1 cellular context compared by ENCODE assay signal in the genomic region with DNA sequence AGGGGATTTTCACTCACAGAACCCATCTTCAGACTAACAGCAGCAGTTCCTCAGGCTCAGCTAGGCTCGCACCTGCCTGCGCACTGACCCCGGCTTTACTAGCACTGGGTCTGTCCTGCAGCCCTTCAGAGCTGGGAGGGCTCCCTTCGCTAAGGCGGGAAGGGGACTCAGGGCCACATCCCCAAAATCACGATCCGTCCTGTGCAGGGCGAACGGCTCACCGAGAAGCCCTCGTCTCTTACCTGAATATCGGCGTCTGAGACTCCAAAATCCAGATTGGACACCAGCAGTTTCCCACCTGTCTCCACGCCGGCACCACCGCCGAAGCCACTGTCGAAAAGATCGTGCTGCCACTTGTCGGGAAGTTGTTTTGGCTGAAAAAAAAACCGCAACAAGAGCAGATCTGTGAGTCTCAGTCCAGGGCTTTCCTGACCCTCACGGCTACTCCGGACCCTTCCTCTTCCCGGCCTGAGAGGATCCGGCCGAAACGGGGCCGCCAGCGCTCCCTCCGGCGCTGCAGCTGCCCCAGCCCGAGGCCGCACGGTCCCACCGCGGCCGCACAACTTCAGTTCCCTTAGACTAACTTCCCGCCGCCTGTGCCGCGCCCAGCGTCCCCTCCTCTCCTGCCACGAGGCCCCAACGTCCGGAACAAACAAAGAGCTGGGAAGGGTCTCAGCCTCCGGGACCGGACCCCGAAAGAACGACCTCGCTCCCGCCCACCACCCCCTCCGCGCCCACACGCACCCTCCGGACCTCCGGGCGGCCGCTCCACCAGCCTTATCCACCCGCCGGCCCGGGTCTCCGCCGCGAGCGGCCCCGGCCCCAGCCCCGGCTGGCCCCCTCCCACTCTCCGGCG.
A peak's percentile ranks its signal among the peaks of the same experiment; 100 is the strongest.
TF ChIP-seq lines count a peak whose summit lies in the region.

No MANE protein-coding gene starts in this region.

TF ChIP-seq in HepG2, 621 proteins besides CTCF, POLR2A, EP300 and RAD21 (continues in another document):
- no peak for TF ChIP-seq ZFP36L2 (CRISPR knock-in tag; IDR thresholded peaks at IDR 0.05)
- TF ChIP-seq POGZ (CRISPR knock-in tag; IDR thresholded peaks at IDR 0.05): no peak
- TF ChIP-seq, protein P1, sequence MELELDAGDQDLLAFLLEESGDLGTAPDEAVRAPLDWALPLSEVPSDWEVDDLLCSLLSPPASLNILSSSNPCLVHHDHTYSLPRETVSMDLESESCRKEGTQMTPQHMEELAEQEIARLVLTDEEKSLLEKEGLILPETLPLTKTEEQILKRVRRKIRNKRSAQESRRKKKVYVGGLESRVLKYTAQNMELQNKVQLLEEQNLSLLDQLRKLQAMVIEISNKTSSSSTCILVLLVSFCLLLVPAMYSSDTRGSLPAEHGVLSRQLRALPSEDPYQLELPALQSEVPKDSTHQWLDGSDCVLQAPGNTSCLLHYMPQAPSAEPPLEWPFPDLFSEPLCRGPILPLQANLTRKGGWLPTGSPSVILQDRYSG (CRISPR knock-in tag; IDR thresholded peaks at IDR 0.05): no peak
- TF ChIP-seq, protein P2, sequence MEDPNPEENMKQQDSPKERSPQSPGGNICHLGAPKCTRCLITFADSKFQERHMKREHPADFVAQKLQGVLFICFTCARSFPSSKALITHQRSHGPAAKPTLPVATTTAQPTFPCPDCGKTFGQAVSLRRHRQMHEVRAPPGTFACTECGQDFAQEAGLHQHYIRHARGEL (CRISPR knock-in tag; IDR thresholded peaks at IDR 0.05): no peak
- no peak for TF ChIP-seq ZFP37 (CRISPR knock-in tag; IDR thresholded peaks at IDR 0.05; ENCODE audit: borderline replicate concordance)
- TF ChIP-seq, protein P3, sequence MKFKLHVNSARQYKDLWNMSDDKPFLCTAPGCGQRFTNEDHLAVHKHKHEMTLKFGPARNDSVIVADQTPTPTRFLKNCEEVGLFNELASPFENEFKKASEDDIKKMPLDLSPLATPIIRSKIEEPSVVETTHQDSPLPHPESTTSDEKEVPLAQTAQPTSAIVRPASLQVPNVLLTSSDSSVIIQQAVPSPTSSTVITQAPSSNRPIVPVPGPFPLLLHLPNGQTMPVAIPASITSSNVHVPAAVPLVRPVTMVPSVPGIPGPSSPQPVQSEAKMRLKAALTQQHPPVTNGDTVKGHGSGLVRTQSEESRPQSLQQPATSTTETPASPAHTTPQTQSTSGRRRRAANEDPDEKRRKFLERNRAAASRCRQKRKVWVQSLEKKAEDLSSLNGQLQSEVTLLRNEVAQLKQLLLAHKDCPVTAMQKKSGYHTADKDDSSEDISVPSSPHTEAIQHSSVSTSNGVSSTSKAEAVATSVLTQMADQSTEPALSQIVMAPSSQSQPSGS (CRISPR knock-in tag; IDR thresholded peaks at IDR 0.05): 0 out of 2 replicates have a peak, but pooled peaks have one; percentile 15
- TF ChIP-seq, protein P4, sequence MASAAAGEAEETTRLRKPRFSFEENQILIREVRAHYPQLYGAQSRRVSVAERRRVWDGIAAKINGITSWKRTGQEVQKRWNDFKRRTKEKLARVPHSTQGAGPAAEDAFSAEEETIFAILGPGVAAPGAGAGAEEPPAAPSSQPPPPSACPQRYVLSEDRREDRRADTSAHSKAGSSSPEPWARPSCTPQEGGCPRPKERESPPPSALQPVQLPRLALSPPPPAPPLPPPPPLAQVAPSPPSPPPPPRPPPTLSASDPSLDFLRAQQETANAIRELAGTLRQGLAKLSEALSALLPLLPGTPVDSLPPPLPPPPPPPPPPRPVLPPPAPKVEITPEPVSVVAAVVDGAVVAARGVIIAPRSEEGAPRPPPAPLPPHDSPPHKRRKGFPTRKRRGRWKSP (CRISPR knock-in tag; IDR thresholded peaks at IDR 0.05): peak; percentile 19; the same call in 1 of the 2 replicates
- no peak for TF ChIP-seq CREM (IDR thresholded peaks at IDR 0.05)
- TF ChIP-seq CREM (CRISPR knock-in tag; IDR thresholded peaks at IDR 0.05): no peak
- TF ChIP-seq GZF1 (CRISPR knock-in tag; IDR thresholded peaks at IDR 0.05): 0 out of 2 replicates have a peak, but pooled peaks have one; percentile 67
- TF ChIP-seq ZMYM3 (CRISPR knock-in tag; IDR thresholded peaks at IDR 0.05): no peak
- TF ChIP-seq ZNF24 (IDR thresholded peaks at IDR 0.05): no peak
- TF ChIP-seq MTF2 (CRISPR knock-in tag; IDR thresholded peaks at IDR 0.05; ENCODE audit: borderline replicate concordance): no peak
- 0 out of 2 replicates have a peak, but pooled peaks have one; percentile 42 for TF ChIP-seq ZNF75D (CRISPR knock-in tag; IDR thresholded peaks at IDR 0.05; ENCODE audit: borderline replicate concordance)
- TF ChIP-seq ZFY (CRISPR knock-in tag; IDR thresholded peaks at IDR 0.05): no peak
- TF ChIP-seq, protein P5, sequence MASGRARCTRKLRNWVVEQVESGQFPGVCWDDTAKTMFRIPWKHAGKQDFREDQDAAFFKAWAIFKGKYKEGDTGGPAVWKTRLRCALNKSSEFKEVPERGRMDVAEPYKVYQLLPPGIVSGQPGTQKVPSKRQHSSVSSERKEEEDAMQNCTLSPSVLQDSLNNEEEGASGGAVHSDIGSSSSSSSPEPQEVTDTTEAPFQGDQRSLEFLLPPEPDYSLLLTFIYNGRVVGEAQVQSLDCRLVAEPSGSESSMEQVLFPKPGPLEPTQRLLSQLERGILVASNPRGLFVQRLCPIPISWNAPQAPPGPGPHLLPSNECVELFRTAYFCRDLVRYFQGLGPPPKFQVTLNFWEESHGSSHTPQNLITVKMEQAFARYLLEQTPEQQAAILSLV (CRISPR knock-in tag; IDR thresholded peaks at IDR 0.05; ENCODE audit: borderline replicate concordance): no peak
- no peak for TF ChIP-seq ZNF234 (CRISPR knock-in tag; conservative IDR thresholded peaks at IDR 0.05)
- TF ChIP-seq, protein P6, sequence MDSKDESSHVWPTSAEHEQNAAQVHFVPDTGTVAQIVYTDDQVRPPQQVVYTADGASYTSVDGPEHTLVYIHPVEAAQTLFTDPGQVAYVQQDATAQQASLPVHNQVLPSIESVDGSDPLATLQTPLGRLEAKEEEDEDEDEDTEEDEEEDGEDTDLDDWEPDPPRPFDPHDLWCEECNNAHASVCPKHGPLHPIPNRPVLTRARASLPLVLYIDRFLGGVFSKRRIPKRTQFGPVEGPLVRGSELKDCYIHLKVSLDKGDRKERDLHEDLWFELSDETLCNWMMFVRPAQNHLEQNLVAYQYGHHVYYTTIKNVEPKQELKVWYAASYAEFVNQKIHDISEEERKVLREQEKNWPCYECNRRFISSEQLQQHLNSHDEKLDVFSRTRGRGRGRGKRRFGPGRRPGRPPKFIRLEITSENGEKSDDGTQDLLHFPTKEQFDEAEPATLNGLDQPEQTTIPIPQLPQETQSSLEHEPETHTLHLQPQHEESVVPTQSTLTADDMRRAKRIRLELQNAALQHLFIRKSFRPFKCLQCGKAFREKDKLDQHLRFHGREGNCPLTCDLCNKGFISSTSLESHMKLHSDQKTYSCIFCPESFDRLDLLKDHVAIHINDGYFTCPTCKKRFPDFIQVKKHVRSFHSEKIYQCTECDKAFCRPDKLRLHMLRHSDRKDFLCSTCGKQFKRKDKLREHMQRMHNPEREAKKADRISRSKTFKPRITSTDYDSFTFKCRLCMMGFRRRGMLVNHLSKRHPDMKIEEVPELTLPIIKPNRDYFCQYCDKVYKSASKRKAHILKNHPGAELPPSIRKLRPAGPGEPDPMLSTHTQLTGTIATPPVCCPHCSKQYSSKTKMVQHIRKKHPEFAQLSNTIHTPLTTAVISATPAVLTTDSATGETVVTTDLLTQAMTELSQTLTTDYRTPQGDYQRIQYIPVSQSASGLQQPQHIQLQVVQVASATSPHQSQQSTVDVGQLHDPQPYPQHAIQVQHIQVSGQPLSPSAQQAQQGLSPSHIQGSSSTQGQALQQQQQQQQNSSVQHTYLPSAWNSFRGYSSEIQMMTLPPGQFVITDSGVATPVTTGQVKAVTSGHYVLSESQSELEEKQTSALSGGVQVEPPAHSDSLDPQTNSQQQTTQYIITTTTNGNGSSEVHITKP (CRISPR knock-in tag; IDR thresholded peaks at IDR 0.05; ENCODE audit: low read depth): peak; percentile 50; the same call in 1 of the 2 replicates
- TF ChIP-seq ZNF367 (CRISPR knock-in tag; IDR thresholded peaks at IDR 0.05; ENCODE audit: borderline replicate concordance): no peak
- TF ChIP-seq CCAR2 (optimal IDR thresholded peaks at IDR 0.05; ENCODE audit: low read depth, low read length): no peak
- TF ChIP-seq, protein P7, sequence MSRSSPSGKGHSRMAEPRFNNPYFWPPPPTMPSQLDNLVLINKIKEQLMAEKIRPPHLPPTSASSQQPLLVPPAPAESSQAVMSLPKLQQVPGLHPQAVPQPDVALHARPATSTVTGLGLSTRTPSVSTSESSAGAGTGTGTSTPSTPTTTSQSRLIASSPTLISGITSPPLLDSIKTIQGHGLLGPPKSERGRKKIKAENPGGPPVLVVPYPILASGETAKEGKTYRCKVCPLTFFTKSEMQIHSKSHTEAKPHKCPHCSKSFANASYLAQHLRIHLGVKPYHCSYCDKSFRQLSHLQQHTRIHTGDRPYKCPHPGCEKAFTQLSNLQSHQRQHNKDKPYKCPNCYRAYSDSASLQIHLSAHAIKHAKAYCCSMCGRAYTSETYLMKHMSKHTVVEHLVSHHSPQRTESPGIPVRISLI (CRISPR knock-in tag; IDR thresholded peaks at IDR 0.05; ENCODE audit: borderline replicate concordance): no peak
- TF ChIP-seq TBL1XR1 (IDR thresholded peaks at IDR 0.05; ENCODE audit: borderline replicate concordance, low read length, partially characterized antibody): no peak
- TF ChIP-seq ISL2 (CRISPR knock-in tag; IDR thresholded peaks at IDR 0.05): no peak
- no peak for TF ChIP-seq ZFP36 (IDR thresholded peaks at IDR 0.05; ENCODE audit: borderline replicate concordance, low read depth, low read length, partially characterized antibody)
- TF ChIP-seq GATAD1 (CRISPR knock-in tag; IDR thresholded peaks at IDR 0.05): peak; percentile 43
- TF ChIP-seq ZNF17 (CRISPR knock-in tag; IDR thresholded peaks at IDR 0.05): no peak
- no peak for TF ChIP-seq PCBP1 (IDR thresholded peaks at IDR 0.05; ENCODE audit: borderline replicate concordance, low read depth, low read length)
- TF ChIP-seq, protein P8, sequence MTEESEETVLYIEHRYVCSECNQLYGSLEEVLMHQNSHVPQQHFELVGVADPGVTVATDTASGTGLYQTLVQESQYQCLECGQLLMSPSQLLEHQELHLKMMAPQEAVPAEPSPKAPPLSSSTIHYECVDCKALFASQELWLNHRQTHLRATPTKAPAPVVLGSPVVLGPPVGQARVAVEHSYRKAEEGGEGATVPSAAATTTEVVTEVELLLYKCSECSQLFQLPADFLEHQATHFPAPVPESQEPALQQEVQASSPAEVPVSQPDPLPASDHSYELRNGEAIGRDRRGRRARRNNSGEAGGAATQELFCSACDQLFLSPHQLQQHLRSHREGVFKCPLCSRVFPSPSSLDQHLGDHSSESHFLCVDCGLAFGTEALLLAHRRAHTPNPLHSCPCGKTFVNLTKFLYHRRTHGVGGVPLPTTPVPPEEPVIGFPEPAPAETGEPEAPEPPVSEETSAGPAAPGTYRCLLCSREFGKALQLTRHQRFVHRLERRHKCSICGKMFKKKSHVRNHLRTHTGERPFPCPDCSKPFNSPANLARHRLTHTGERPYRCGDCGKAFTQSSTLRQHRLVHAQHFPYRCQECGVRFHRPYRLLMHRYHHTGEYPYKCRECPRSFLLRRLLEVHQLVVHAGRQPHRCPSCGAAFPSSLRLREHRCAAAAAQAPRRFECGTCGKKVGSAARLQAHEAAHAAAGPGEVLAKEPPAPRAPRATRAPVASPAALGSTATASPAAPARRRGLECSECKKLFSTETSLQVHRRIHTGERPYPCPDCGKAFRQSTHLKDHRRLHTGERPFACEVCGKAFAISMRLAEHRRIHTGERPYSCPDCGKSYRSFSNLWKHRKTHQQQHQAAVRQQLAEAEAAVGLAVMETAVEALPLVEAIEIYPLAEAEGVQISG (CRISPR knock-in tag; IDR thresholded peaks at IDR 0.05): no peak
- TF ChIP-seq, protein P9, sequence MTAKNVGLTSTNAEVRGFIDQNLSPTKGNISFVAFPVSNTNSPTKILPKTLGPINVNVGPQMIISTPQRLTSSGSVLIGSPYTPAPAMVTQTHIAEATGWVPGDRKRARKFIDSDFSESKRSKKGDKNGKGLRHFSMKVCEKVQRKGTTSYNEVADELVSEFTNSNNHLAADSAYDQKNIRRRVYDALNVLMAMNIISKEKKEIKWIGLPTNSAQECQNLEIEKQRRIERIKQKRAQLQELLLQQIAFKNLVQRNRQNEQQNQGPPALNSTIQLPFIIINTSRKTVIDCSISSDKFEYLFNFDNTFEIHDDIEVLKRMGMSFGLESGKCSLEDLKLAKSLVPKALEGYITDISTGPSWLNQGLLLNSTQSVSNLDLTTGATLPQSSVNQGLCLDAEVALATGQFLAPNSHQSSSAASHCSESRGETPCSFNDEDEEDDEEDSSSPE (CRISPR knock-in tag; IDR thresholded peaks at IDR 0.05): 0 out of 2 replicates have a peak, but pooled peaks have one; percentile 19
- TF ChIP-seq ISX (CRISPR knock-in tag; conservative IDR thresholded peaks at IDR 0.05): no peak; the same call in 1 of the 2 replicates
- no peak for TF ChIP-seq TMF1 (CRISPR knock-in tag; IDR thresholded peaks at IDR 0.05; ENCODE audit: low read depth)
- no peak for TF ChIP-seq NCOA1 (CRISPR knock-in tag; IDR thresholded peaks at IDR 0.05)
- TF ChIP-seq ZNF556 (CRISPR knock-in tag; IDR thresholded peaks at IDR 0.05; ENCODE audit: borderline replicate concordance): no peak
- TF ChIP-seq ZNF562 (CRISPR knock-in tag; IDR thresholded peaks at IDR 0.05; ENCODE audit: borderline replicate concordance): no peak
- TF ChIP-seq, protein P10, sequence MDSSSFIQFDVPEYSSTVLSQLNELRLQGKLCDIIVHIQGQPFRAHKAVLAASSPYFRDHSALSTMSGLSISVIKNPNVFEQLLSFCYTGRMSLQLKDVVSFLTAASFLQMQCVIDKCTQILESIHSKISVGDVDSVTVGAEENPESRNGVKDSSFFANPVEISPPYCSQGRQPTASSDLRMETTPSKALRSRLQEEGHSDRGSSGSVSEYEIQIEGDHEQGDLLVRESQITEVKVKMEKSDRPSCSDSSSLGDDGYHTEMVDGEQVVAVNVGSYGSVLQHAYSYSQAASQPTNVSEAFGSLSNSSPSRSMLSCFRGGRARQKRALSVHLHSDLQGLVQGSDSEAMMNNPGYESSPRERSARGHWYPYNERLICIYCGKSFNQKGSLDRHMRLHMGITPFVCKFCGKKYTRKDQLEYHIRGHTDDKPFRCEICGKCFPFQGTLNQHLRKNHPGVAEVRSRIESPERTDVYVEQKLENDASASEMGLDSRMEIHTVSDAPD (CRISPR knock-in tag; IDR thresholded peaks at IDR 0.05): no peak
- TF ChIP-seq RXRA (CRISPR knock-in tag; IDR thresholded peaks at IDR 0.05): peak; percentile 52; the same call in 1 of the 2 replicates
- no peak for TF ChIP-seq ZNF446 (CRISPR knock-in tag; IDR thresholded peaks at IDR 0.05)
- TF ChIP-seq ZBTB42 (CRISPR knock-in tag; IDR thresholded peaks at IDR 0.05): no peak
- no peak for TF ChIP-seq MEIS2 (CRISPR knock-in tag; IDR thresholded peaks at IDR 0.05)
